Comparison of ENCODE assay signal across 8 cellular contexts in the genomic region with DNA sequence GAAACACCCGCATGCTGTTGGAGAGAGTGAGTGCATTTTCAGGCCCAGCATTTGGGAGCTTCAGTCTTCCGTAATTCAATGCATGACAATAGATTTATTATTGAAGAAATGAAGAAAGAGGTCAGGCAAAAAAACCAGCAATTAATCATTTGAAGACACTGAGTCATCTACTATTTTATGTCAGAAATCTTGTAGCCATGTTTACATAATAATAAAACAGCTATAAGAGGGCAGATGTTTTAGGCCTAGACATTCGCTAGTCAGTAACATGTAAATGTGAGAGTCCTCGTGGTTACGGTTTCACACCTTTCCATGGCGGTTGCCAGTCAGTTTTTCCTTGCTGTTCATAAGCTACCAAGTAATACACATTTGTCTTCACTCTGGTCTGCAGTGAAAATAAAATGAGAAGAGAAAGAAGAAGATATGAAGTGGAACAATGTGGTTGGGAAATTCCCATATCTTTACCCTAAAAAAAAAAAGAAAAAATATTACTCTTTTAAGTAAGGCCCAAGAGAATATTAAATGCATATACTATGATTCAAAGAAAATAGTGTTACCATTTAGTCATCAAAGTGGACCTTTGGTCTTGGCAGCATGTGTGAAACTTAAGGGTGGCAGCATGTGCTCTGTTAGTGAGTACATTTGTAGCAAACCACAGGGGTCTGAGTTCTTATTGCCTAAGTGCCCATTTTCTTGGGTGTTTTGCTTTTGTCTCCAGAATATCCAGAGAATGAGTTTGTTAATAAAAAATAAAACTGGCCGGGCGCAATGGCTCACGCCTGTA.
DNase-seq lines count a peak whose midpoint lies in the region; ATAC-seq and TF ChIP-seq lines count a peak whose summit lies in the region.

No MANE protein-coding gene starts in this region.

- H3K27ac Mint-ChIP-seq in mesothelial cell of epicardium, result peak overlapping the region; percentile 61

- no peak overlapping the region for H3K4me3 Mint-ChIP-seq in mesothelial cell of epicardium

- no peaks in the 10 kb centered on the region for H3K36me3 ChIP-seq in ascending aorta

- intact Hi-C loops in ascending aorta (cut with DNase I), result no loop called here

- no peak for TF ChIP-seq CTCF in mesothelial cell of epicardium (IDR thresholded peaks at IDR 0.05; ENCODE audit: unreplicated experiment)
- no peak for TF ChIP-seq CTCF in ascending aorta (IDR thresholded peaks at IDR 0.05)

- H3K9me3 Mint-ChIP-seq in mesothelial cell of epicardium, result no peaks in the 10 kb centered on the region

- peaks cover 38% of the 10 kb centered on the region for H3K4me1 Mint-ChIP-seq in mesothelial cell of epicardium

- H3K9me3 ChIP-seq in ascending aorta, result no peaks in the 10 kb centered on the region

- H3K36me3 Mint-ChIP-seq in mesothelial cell of epicardium, result no peaks in the 10 kb centered on the region

- no peaks in the 10 kb centered on the region for H3K27me3 Mint-ChIP-seq in mesothelial cell of epicardium (ENCODE audit: low read depth)

- H3K27ac ChIP-seq in ascending aorta, result no peak overlapping the region

- DNase-seq in AG08395 (ENCODE audit: low spot score) (peak; percentile 43), mesothelial cell of epicardium (ENCODE audit: low spot score in 2 of 2, unreplicated experiment in 2 of 2) (no peak), islet precursor cell (no peak), pons (ENCODE audit: low spot score) (no peak), ascending aorta (ENCODE audit: low spot score in 2 of 2) (no peak)
- DNase-seq in activated CD8-positive, alpha-beta memory T cell treated with anti-CD3 and anti-CD28 coated beads, Interleukin-2, amount 50 U/mL, for 24 hours (ENCODE audit: extremely low read depth), result peak; percentile 52

- H3K27me3 ChIP-seq in ascending aorta, result no peaks in the 10 kb centered on the region

- H3K4me1 ChIP-seq in ascending aorta, result peaks cover 0 to 49% of the 10 kb centered on the region in 2 donors

- no peak overlapping the region for H3K4me3 ChIP-seq in ascending aorta

- ATAC-seq in GM19397 (IDR thresholded peaks at IDR 0.05; ENCODE audit: unreplicated experiment) (peak; percentile 89), HG03457 (IDR thresholded peaks at IDR 0.05; ENCODE audit: unreplicated experiment) (peak; percentile 91)

Comparison
In these comparisons a context has a peak if more than half of its experiments do, and no peak if none do; other contexts are left out.
1. DNase-seq: peak in AG08395 (single experiment) and activated CD8-positive, alpha-beta memory T cell treated with anti-CD3 and anti-CD28 coated beads, Interleukin-2, amount 50 U/mL, for 24 hours (single experiment); none in mesothelial cell of epicardium (0 of 2), islet precursor cell (single experiment), pons (single experiment) and ascending aorta (0 of 2).